In the genomic region with DNA sequence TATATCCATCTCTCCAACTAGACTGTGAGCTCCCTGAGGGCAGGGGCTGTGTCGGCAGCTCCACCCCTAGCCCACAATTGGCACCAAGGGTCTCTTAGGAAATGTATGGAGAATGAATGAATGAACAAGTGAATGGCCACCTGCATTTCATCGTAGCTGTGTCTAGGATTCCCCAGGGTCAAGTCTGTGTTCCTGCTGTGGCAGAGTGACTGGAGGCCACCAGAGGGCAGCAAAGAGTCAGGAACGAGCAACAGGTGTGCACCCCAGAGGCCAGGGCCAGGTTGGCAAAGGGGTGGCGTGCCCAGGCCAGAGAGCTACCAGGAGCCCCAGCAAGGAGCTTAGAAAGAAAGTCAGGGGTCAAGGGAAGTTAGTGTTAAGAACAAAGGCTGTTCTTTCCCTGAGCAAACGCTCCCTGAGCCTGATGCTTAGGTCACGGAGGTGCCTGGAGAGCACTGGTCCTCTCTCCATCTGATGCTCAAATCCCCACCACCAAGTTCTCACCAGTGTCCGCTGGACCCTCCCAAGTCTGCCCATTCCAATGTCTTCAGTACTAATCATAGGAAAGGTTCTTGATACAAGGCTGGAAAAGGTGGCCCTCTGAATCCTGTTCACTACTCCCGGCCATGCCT, we compare ENCODE assay signal across 8 cellular contexts.
DNase-seq lines count a peak whose midpoint lies in the region; ATAC-seq and TF ChIP-seq lines count a peak whose summit lies in the region.

No MANE protein-coding gene starts in this region.

- H3K4me3 ChIP-seq in fibroblast of the aortic adventitia (ENCODE audit: low read depth, low read length) (no peak overlapping the region), parathyroid adenoma (ENCODE audit: low read depth, low read length) (no peak overlapping the region), transverse colon (no peak overlapping the region)

- H3K4me1 Mint-ChIP-seq in activated T-cell treated with anti-CD3 and anti-CD28 coated beads, Interleukin-2, amount 50 U/mL, for 72 hours (ENCODE audit: low read depth), result peaks cover 6% of the 10 kb centered on the region

- H3K9me3 ChIP-seq in parathyroid adenoma (ENCODE audit: control insufficient read depth, low read length) (no peaks in the 10 kb centered on the region), transverse colon (no peaks in the 10 kb centered on the region)

- H3K4me3 Mint-ChIP-seq in activated T-cell treated with anti-CD3 and anti-CD28 coated beads, Interleukin-2, amount 50 U/mL, for 72 hours, result no peak overlapping the region

- H2AFZ ChIP-seq in parathyroid adenoma, result no peak overlapping the region

- H3K4me1 ChIP-seq in parathyroid adenoma (no peaks in the 10 kb centered on the region), transverse colon (peaks cover 0 to 8% (median 3%) of the 10 kb centered on the region in 4 donors)

- DNase-seq in NOMO-1 treated with DMSO at 0.1 percent for 48 hours (lab: John Stamatoyannopoulos, UW; ENCODE audit: unreplicated experiment) (peak; percentile 24), NOMO-1 treated with dmso at 0.1 percent for 144 hours (lab: John Stamatoyannopoulos, UW; ENCODE audit: unreplicated experiment) (no peak), OCI-M1 (lab: John Stamatoyannopoulos, UW) (peak; percentile 67), fibroblast of the aortic adventitia (ENCODE audit: low read depth) (peak; percentile 60), transverse colon (peak; percentile 81)
- DNase-seq in activated T-cell treated with anti-CD3 and anti-CD28 coated beads, Interleukin-2, amount 50 U/mL, for 72 hours, result peak; percentile 81 to 83

- H3K36me3 Mint-ChIP-seq in activated T-cell treated with anti-CD3 and anti-CD28 coated beads, Interleukin-2, amount 50 U/mL, for 72 hours (ENCODE audit: insufficient read depth in 2 of 2), result no peaks in the 10 kb centered on the region

- WGBS in transverse colon (ENCODE audit: low coverage in 1 of 2), 2 donors, result 50 to 52% methylated on average over 2 to 8 of the region's 8 CpGs

- in situ Hi-C loops in transverse colon (cut with MboI; ENCODE audit: low pct_ligation_motif_present in 1 of 4, low pct_unique_long_range_greater_than_20kb in 1 of 4, low sequenced_read_pairs in 3 of 4), result loop anchor here in 1 of 4 donors (25.0 kb wide), 1 partner anchor 489 kb away; no protein-coding TSS in a partner anchor

- peak; percentile 90 for TF ChIP-seq CTCF in fibroblast of the aortic adventitia (IDR thresholded peaks at IDR 0.05; ENCODE audit: insufficient read depth, low read length)
- TF ChIP-seq CTCF in parathyroid adenoma (IDR thresholded peaks at IDR 0.05), result peak; percentile 68
- TF ChIP-seq CTCF in transverse colon (IDR thresholded peaks at IDR 0.05), result peak; percentile 76 to 86 (median 82)

- H3K9ac ChIP-seq in parathyroid adenoma, result no peak overlapping the region

- H3K27ac Mint-ChIP-seq in activated T-cell treated with anti-CD3 and anti-CD28 coated beads, Interleukin-2, amount 50 U/mL, for 72 hours, result no peak overlapping the region

- H3K79me2 ChIP-seq in parathyroid adenoma, result no peaks in the 10 kb centered on the region

- intact Hi-C loops in transverse colon (cut with DNase I; ENCODE audit: low total_unique reads), result no loop called here

- H3K27me3 ChIP-seq in parathyroid adenoma (ENCODE audit: control insufficient read depth, insufficient read depth, low read length) (no peaks in the 10 kb centered on the region), transverse colon (no peaks in the 10 kb centered on the region)

- H3K9me3 Mint-ChIP-seq in activated T-cell treated with anti-CD3 and anti-CD28 coated beads, Interleukin-2, amount 50 U/mL, for 72 hours, result no peaks in the 10 kb centered on the region

- H3K27me3 Mint-ChIP-seq in activated T-cell treated with anti-CD3 and anti-CD28 coated beads, Interleukin-2, amount 50 U/mL, for 72 hours (ENCODE audit: low read depth), result peaks cover 16% of the 10 kb centered on the region

- no peak overlapping the region for H3K4me2 ChIP-seq in parathyroid adenoma (ENCODE audit: low read length)

- ATAC-seq in HG03460 (IDR thresholded peaks at IDR 0.05; ENCODE audit: unreplicated experiment), result peak; percentile 70
- ATAC-seq in activated T-cell treated with anti-CD3 and anti-CD28 coated beads, Interleukin-2, amount 50 U/mL, for 72 hours (replicated peaks in 1 of 2), result peak; percentile 88 to 93

- no peak for TF ChIP-seq POLR2A in transverse colon (IDR thresholded peaks at IDR 0.05)

- H3K36me3 ChIP-seq in parathyroid adenoma (ENCODE audit: control insufficient read depth, insufficient read depth, low read length), result no peaks in the 10 kb centered on the region
- no peaks in the 10 kb centered on the region for H3K36me3 ChIP-seq in transverse colon

- no peak for TF ChIP-seq EP300 in transverse colon (IDR thresholded peaks at IDR 0.05; ENCODE audit: low read depth)

- H3K27ac ChIP-seq in parathyroid adenoma (no peak overlapping the region), transverse colon (no peak overlapping the region)
